Comparison of ENCODE assay signal across 37 cellular contexts in genomic region chr15:45203182-45203581, GRCh38. TPM values are rescaled to one million over a fixed set of nuclear protein-coding genes. Genes with fewer than 3 reads are reported as not detected.
DNase-seq lines count a peak whose midpoint lies in the region; ATAC-seq, FAIRE-seq and TF ChIP-seq lines count a peak whose summit lies in the region.
"Had no signal": no experiment of that assay in that cellular context is flagged by ENCODE, and none has a peak within 500 bp of the region (broad histone marks: within the 10 kb centered on the region; RNA-seq: fewer than 3 reads in every experiment).

No MANE protein-coding gene starts in this region.

- TF ChIP-seq POLR2A in right lobe of liver (IDR thresholded peaks at IDR 0.05) (no peak), GM12892 (IDR thresholded peaks at IDR 0.05; ENCODE audit: low read depth, low read length) (no peak)

- no peaks in the 10 kb centered on the region for H3K4me1 Mint-ChIP-seq in Caco-2 (ENCODE audit: low read depth, unreplicated experiment)
- H3K4me1 Mint-ChIP-seq in stimulated activated naive B cell treated with anti-CD40 and anti-IgM and Interleukin-4, amounts not matched to agents 10 μg/mL and 1 μg/mL and 100 μg/mL, for 72 hours = peaks cover 0 to 16% of the 10 kb centered on the region in 2 donors
- H3K4me1 Mint-ChIP-seq: WTC11 had no signal

- H3K27me3 ChIP-seq in dorsolateral prefrontal cortex (no peaks in the 10 kb centered on the region), right lobe of liver (no peaks in the 10 kb centered on the region), Caco-2 (replicated peaks; ENCODE audit: control insufficient read depth, insufficient read depth, low read length) (no peaks in the 10 kb centered on the region)
- H3K27me3 ChIP-seq: BE2C, hepatocyte, sigmoid colon, stomach had no signal

- POLR2A ChIA-PET in Caco-2 (lab: Charles Lee) = no interaction called here

- H3K4me3 ChIP-seq in dorsolateral prefrontal cortex (no peak overlapping the region), right lobe of liver (no peak overlapping the region), Caco-2 (ENCODE audit: low read depth, low read length) (no peak overlapping the region)
- H3K4me3 ChIP-seq: A549, hepatocyte, sigmoid colon, stomach had no signal

- H3K27ac ChIP-seq in dorsolateral prefrontal cortex (peak overlapping the region in 38 of 59 donors; percentile 0 to 100 (median 42)), right lobe of liver (peak overlapping the region; percentile 33 to 50 (median 42))
- H3K27ac ChIP-seq: A549, hepatocyte, sigmoid colon, stomach had no signal

- H3K36me3 Mint-ChIP-seq in Caco-2 (ENCODE audit: insufficient read depth, unreplicated experiment) = no peaks in the 10 kb centered on the region
- peaks cover 6 to 9% of the 10 kb centered on the region in 2 donors for H3K36me3 Mint-ChIP-seq in stimulated activated naive B cell treated with anti-CD40 and anti-IgM and Interleukin-4, amounts not matched to agents 10 μg/mL and 1 μg/mL and 100 μg/mL, for 72 hours
- H3K36me3 Mint-ChIP-seq: activated naive CD4-positive, alpha-beta T cell treated with anti-CD3 and anti-CD28 coated beads, Interleukin-2, amount 50 U/mL, for 24 hours; WTC11 had no signal

- H3K36me3 ChIP-seq in right lobe of liver (no peaks in the 10 kb centered on the region), Caco-2 (ENCODE audit: control insufficient read depth, insufficient read depth, low read length) (no peaks in the 10 kb centered on the region)
- H3K36me3 ChIP-seq: BE2C, sigmoid colon, stomach had no signal

- intact Hi-C loops in left cardiac atrium (cut with DNase I) = loop anchor here in 1 of 2 donors (10.0 kb wide), 1 partner anchor 192 kb away; no protein-coding TSS in a partner anchor
- intact Hi-C loops in Right ventricle myocardium superior (cut with DNase I) = loop anchor here (5.0 kb wide), 1 partner anchor 199 kb away; a partner anchor contains a TSS
- intact Hi-C loops in dorsolateral prefrontal cortex (cut with DNase I) = loop anchor here (5.0 to 10.0 kb wide), 4 partner anchors 172 to 254 kb away; partner anchors contain the start of gene GATM (in 2 of the 2)
- intact Hi-C loops in right lobe of liver (cut with DNase I) = loop anchor here in 1 of 2 donors (10.0 kb wide), 1 partner anchor 62 kb away; no protein-coding TSS in a partner anchor
- intact Hi-C loops in Caco-2 (cut with micrococcal nuclease; ENCODE audit: unreplicated experiment) = no loop called here

- no peak overlapping the region for H3K4me3 Mint-ChIP-seq in Caco-2 (ENCODE audit: unreplicated experiment)
- no peak overlapping the region for H3K4me3 Mint-ChIP-seq in stimulated activated naive B cell treated with anti-CD40 and anti-IgM and Interleukin-4, amounts not matched to agents 10 μg/mL and 1 μg/mL and 100 μg/mL, for 72 hours
- H3K4me3 Mint-ChIP-seq: activated naive CD4-positive, alpha-beta T cell treated with anti-CD3 and anti-CD28 coated beads, Interleukin-2, amount 50 U/mL, for 24 hours; activated T-helper 17 cell treated with anti-CD3 and anti-CD28 coated beads, Interleukin-2, amount 50 U/mL, for 72 hours; WTC11 had no signal

- no peaks in the 10 kb centered on the region for H3K27me3 Mint-ChIP-seq in Caco-2 (ENCODE audit: insufficient read depth, unreplicated experiment)
- H3K27me3 Mint-ChIP-seq in stimulated activated naive B cell treated with anti-CD40 and anti-IgM and Interleukin-4, amounts not matched to agents 10 μg/mL and 1 μg/mL and 100 μg/mL, for 72 hours = peaks cover 17 to 22% of the 10 kb centered on the region in 2 donors

- TF ChIP-seq CTCF in dorsolateral prefrontal cortex (IDR thresholded peaks at IDR 0.05 in 54 of 56, conservative IDR thresholded peaks at IDR 0.05 in 2 of 56; ENCODE audit: low read depth in 1 of 56, partially characterized antibody in 56 of 56) (no peak), right lobe of liver (IDR thresholded peaks at IDR 0.05) (no peak), Caco-2 (IDR thresholded peaks at IDR 0.05; ENCODE audit: insufficient read depth in 1 of 2, low read depth in 1 of 2, low read length in 1 of 2, severe bottlenecking in 1 of 2, unreplicated experiment in 1 of 2) (no peak)

- H3K9me3 Mint-ChIP-seq in Caco-2 (ENCODE audit: unreplicated experiment) = no peaks in the 10 kb centered on the region
- no peaks in the 10 kb centered on the region for H3K9me3 Mint-ChIP-seq in stimulated activated naive B cell treated with anti-CD40 and anti-IgM and Interleukin-4, amounts not matched to agents 10 μg/mL and 1 μg/mL and 100 μg/mL, for 72 hours
- H3K9me3 Mint-ChIP-seq: activated naive CD4-positive, alpha-beta T cell treated with anti-CD3 and anti-CD28 coated beads, Interleukin-2, amount 50 U/mL, for 24 hours; activated T-helper 17 cell treated with anti-CD3 and anti-CD28 coated beads, Interleukin-2, amount 50 U/mL, for 72 hours; nephron; WTC11 had no signal

- peaks cover 0 to 29% (median 5%) of the 10 kb centered on the region in 4 donors for H3K4me1 ChIP-seq in right lobe of liver
- 0 out of 2 replicates have a peak, but pooled peaks cover 5% of the 10 kb centered on the region for H3K4me1 ChIP-seq in Caco-2
- H3K4me1 ChIP-seq: A549, BE2C had no signal

- no peak overlapping the region for H3K27ac Mint-ChIP-seq in Caco-2 (ENCODE audit: unreplicated experiment)
- no peak overlapping the region for H3K27ac Mint-ChIP-seq in stimulated activated naive B cell treated with anti-CD40 and anti-IgM and Interleukin-4, amounts not matched to agents 10 μg/mL and 1 μg/mL and 100 μg/mL, for 72 hours
- H3K27ac Mint-ChIP-seq: activated naive CD4-positive, alpha-beta T cell treated with anti-CD3 and anti-CD28 coated beads, Interleukin-2, amount 50 U/mL, for 24 hours; activated T-helper 17 cell treated with anti-CD3 and anti-CD28 coated beads, Interleukin-2, amount 50 U/mL, for 72 hours; WTC11 had no signal

- CTCF ChIA-PET in Caco-2 (lab: Charles Lee) = interaction anchor here (0.7 to 6.5 kb wide), 3 partner anchors 39 to 210 kb away, joined by 4 to 66 read pairs (median 7); a partner anchor contains a TSS

- FAIRE-seq in GM12892 (lab: Jason Lieb, UNC) = no peak
- FAIRE-seq: A549 had no signal

- H3K9me3 ChIP-seq in right lobe of liver (no peaks in the 10 kb centered on the region), Caco-2 (no peaks in the 10 kb centered on the region)
- H3K9me3 ChIP-seq: A549, BE2C, sigmoid colon, stomach had no signal

- peak; percentile 58 for DNase-seq in left cardiac atrium
- no peak for DNase-seq in Right ventricle myocardium superior
- DNase-seq in dorsolateral prefrontal cortex = no peak
- DNase-seq in right lobe of liver = peak; percentile 41 to 63 (median 63)
- DNase-seq in Caco-2 = no peak
- no peak for DNase-seq in GM12892 (ENCODE audit: insufficient read length)
- no peak for DNase-seq in NAMALWA (ENCODE audit: low spot score)
- DNase-seq in stimulated activated naive B cell treated with anti-CD40 and anti-IgM and Interleukin-4, amounts not matched to agents 10 μg/mL and 1 μg/mL and 100 μg/mL, for 72 hours = no peak
- DNase-seq: BE2C; DMS79; effector CD4-positive, alpha-beta T cell; foreskin melanocyte; GF-D8; H7; NCI-H1105; NCI-H2081; NCI-H226; NCI-H774; PC-3; posterior cingulate gyrus; SHP77 treated with DMSO at 0.1 percent for 48 hours; sigmoid colon; stimulated activated CD4-positive, alpha-beta T cell treated with anti-CD3 and anti-CD28 coated beads, Interleukin-15, amount 100 ng/mL, for 24 hours; stomach; T1000 had no signal

- ATAC-seq in left cardiac atrium (no peak), Right ventricle myocardium superior (ENCODE audit: poor library complexity) (no peak), right lobe of liver (peak in 3 of 4 donors; percentile 5 to 26 (median 13))
- ATAC-seq in stimulated activated naive B cell treated with anti-CD40 and anti-IgM and Interleukin-4, amounts not matched to agents 10 μg/mL and 1 μg/mL and 100 μg/mL, for 72 hours (replicated peaks) = no peak
- ATAC-seq: A549; activated T-helper 17 cell treated with anti-CD3 and anti-CD28 coated beads, Interleukin-2, amount 50 U/mL, for 72 hours; PC-3; WTC11 had no signal

- 15% methylated on average over 4 of the region's 4 CpGs for WGBS in right lobe of liver (ENCODE audit: insufficient coverage, low coverage, low lambda C conversion rate, missing lambda C conversion rate)

- no TSS peak for BruUV-seq in Caco-2 (replicated peaks; lab: Mats Ljungman, UMichigan)

RNA-seq across cellular contexts. Expression of gene SHF, which starts 15.4 kb away (rescaled TPM):
- total RNA-seq in left cardiac atrium (1 to 10 TPM; 6.9 to 8.6 TPM), Right ventricle myocardium superior (3.3 TPM), dorsolateral prefrontal cortex (10 to 100 TPM; 13.9 to 56.0 (median 31.7) TPM), right lobe of liver (10 to 100 TPM; 12.7 to 23.5 (median 15.1) TPM), Caco-2 (2022) (11.9 and 12.9 TPM in 2 replicates)
- 9.7 TPM for polyA plus RNA-seq in GM12892 (2012; ENCODE audit: missing spikeins)

RNA-seq across cellular contexts. Expression of gene SLC28A2, which starts 48.9 kb away (rescaled TPM):
- total RNA-seq in left cardiac atrium (not detected), Right ventricle myocardium superior (not detected), dorsolateral prefrontal cortex (under 1 TPM in 8 of 120 experiments, not detected in 112; 0.09 to 0.76 (median 0.20) TPM), right lobe of liver (under 1 TPM in 4 of 6 experiments, not detected in 2; 0.04 to 0.81 (median 0.19) TPM), Caco-2 (2022) (0.11 and 0.14 TPM in 2 replicates)
- polyA plus RNA-seq in GM12892 (2012; ENCODE audit: missing spikeins) = 0.30 TPM
- total RNA-seq: activated T-helper 17 cell treated with anti-CD3 and anti-CD28 coated beads, Interleukin-2, amount 50 U/mL, for 72 hours; cerebellum; epithelial cell of proximal tubule; H7; LHCN-M2; lower leg skin; mononuclear cell; PC-3; sigmoid colon; ureter had no signal

Comparison
In these comparisons a context has a peak if more than half of its experiments do, and no peak if none do; other contexts are left out.
1. DNase-seq: peak in left cardiac atrium (single experiment) and right lobe of liver (3 of 3); none in Right ventricle myocardium superior (single experiment), dorsolateral prefrontal cortex (0 of 10), Caco-2 (0 of 2), GM12892 (single experiment), NAMALWA (single experiment) and stimulated activated naive B cell treated with anti-CD40 and anti-IgM and Interleukin-4, amounts not matched to agents 10 μg/mL and 1 μg/mL and 100 μg/mL, for 72 hours (single experiment).
2. ATAC-seq: peak in right lobe of liver (3 of 4); none in left cardiac atrium (0 of 2), Right ventricle myocardium superior (single experiment) and stimulated activated naive B cell treated with anti-CD40 and anti-IgM and Interleukin-4, amounts not matched to agents 10 μg/mL and 1 μg/mL and 100 μg/mL, for 72 hours (0 of 2).